Comparison of ENCODE assay signal across 16 cellular contexts in the genomic region with DNA sequence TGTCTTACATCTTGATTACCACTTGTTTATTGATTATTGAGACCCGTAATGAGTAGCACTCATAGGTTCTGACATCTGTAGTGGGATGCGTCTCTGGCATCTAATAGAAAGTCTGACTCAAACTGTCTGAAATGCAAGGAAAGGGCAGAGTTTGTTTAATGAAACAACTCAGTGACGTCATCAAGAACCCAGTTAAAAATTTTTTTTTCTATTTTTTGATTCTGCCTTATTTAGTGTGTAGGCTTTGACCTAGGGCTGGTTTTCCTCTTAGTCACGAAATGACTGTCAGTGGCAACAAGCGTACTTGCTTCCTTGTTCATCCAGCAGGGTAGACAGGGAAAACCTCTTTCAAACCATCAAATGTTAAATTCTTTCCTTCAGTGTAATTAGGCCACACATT. TPM values are rescaled to one million over a fixed set of nuclear protein-coding genes. Genes with fewer than 3 reads are reported as not detected.
A peak's percentile ranks its signal among the peaks of the same experiment; 100 is the strongest.
DNase-seq lines count a peak whose midpoint lies in the region; ATAC-seq and TF ChIP-seq lines count a peak whose summit lies in the region.
"Had no signal": no experiment of that assay in that cellular context is flagged by ENCODE, and none has a peak within 500 bp of the region (broad histone marks: within the 10 kb centered on the region; RNA-seq: fewer than 3 reads in every experiment).

No MANE protein-coding gene starts in this region.

- no peak overlapping the region for H3K4me3 ChIP-seq in Peyer's patch
- H3K4me3 ChIP-seq in left lung, result no peak overlapping the region
- no peak overlapping the region for H3K4me3 ChIP-seq in uterus

- H3K27ac Mint-ChIP-seq in CD4-positive, alpha-beta T cell, result no peak overlapping the region
- H3K27ac Mint-ChIP-seq in chondrocyte (ENCODE audit: unreplicated experiment), result peak overlapping the region; percentile 71
- H3K27ac Mint-ChIP-seq in nephron, result peak overlapping the region in 1 of 3 experiments; percentile 19
- H3K27ac Mint-ChIP-seq: activated B cell treated with CpG ODN at 0.5 μM for 24 hours, H9 had no signal

- no peak for TF ChIP-seq CTCF in CD4-positive, alpha-beta T cell (IDR thresholded peaks at IDR 0.05)
- TF ChIP-seq CTCF in chondrocyte (IDR thresholded peaks at IDR 0.05), result peak; percentile 31
- no peak for TF ChIP-seq CTCF in nephron (IDR thresholded peaks at IDR 0.05; ENCODE audit: unreplicated experiment in 3 of 3)
- TF ChIP-seq CTCF in Peyer's patch (IDR thresholded peaks at IDR 0.05), result no peak
- TF ChIP-seq CTCF in left lung (IDR thresholded peaks at IDR 0.05), result no peak
- no peak for TF ChIP-seq CTCF in uterus (IDR thresholded peaks at IDR 0.05)

- H3K4me1 ChIP-seq in Peyer's patch (no peaks in the 10 kb centered on the region), left lung (peaks cover 0 to 8% of the 10 kb centered on the region in 2 donors), uterus (no peaks in the 10 kb centered on the region)
- H3K4me1 ChIP-seq: Caco-2 had no signal

- no peaks in the 10 kb centered on the region for H3K9me3 Mint-ChIP-seq in CD4-positive, alpha-beta T cell
- H3K9me3 Mint-ChIP-seq in chondrocyte (ENCODE audit: low read depth), result no peaks in the 10 kb centered on the region
- H3K9me3 Mint-ChIP-seq in nephron, result peaks cover 11% of the 10 kb centered on the region
- H3K9me3 Mint-ChIP-seq: activated B cell treated with CpG ODN at 0.5 μM for 24 hours had no signal

- no peaks in the 10 kb centered on the region for H3K27me3 ChIP-seq in CD4-positive, alpha-beta T cell (ENCODE audit: control insufficient read depth, insufficient read depth, low read length)
- H3K27me3 ChIP-seq in Peyer's patch (no peaks in the 10 kb centered on the region), left lung (peaks cover 0 to 5% of the 10 kb centered on the region in 2 donors), uterus (no peaks in the 10 kb centered on the region)

- TF ChIP-seq POLR2A in Peyer's patch (IDR thresholded peaks at IDR 0.05) (no peak), uterus (IDR thresholded peaks at IDR 0.05) (no peak)

- no peak for ATAC-seq in CD4-positive, alpha-beta T cell (ENCODE audit: poor library complexity)
- ATAC-seq in left lung (no peak), HG03135 (IDR thresholded peaks at IDR 0.05; ENCODE audit: unreplicated experiment) (no peak)
- ATAC-seq: sciatic nerve had no signal

- H3K27ac ChIP-seq in CD4-positive, alpha-beta T cell (ENCODE audit: low read depth, low read length), result no peak overlapping the region
- H3K27ac ChIP-seq in Peyer's patch (no peak overlapping the region), left lung (no peak overlapping the region), uterus (no peak overlapping the region)
- H3K27ac ChIP-seq: KMS-11 had no signal

- CTCF ChIA-PET in CD4-positive, alpha-beta T cell (lab: Charles Lee), result interaction anchor here (0.7 kb wide), 1 partner anchor 232 kb away, joined by 3 read pairs; no protein-coding TSS in a partner anchor

- H3K4me3 Mint-ChIP-seq in CD4-positive, alpha-beta T cell, result peak overlapping the region; percentile 72
- H3K4me3 Mint-ChIP-seq in chondrocyte (ENCODE audit: unreplicated experiment), result no peak overlapping the region
- peak overlapping the region in 2 of 3 experiments; percentile 40 to 48 for H3K4me3 Mint-ChIP-seq in nephron
- H3K4me3 Mint-ChIP-seq: activated B cell treated with CpG ODN at 0.5 μM for 24 hours, H9 had no signal

- H3K36me3 ChIP-seq in Peyer's patch (no peaks in the 10 kb centered on the region), left lung (no peaks in the 10 kb centered on the region), uterus (no peaks in the 10 kb centered on the region)

- POLR2A ChIA-PET in CD4-positive, alpha-beta T cell (lab: Charles Lee), result no interaction called here

- no peaks in the 10 kb centered on the region for H3K27me3 Mint-ChIP-seq in CD4-positive, alpha-beta T cell
- H3K27me3 Mint-ChIP-seq in chondrocyte (ENCODE audit: low read depth) (no peaks in the 10 kb centered on the region), nephron (ENCODE audit: low read depth) (peaks cover 12% of the 10 kb centered on the region)
- H3K27me3 Mint-ChIP-seq: activated B cell treated with CpG ODN at 0.5 μM for 24 hours, brain had no signal

- intact Hi-C loops in CD4-positive, alpha-beta T cell (cut with DNase I, micrococcal nuclease), result loop anchor here in 1 of 2 experiments (10.0 kb wide), 1 partner anchor 922 kb away; the partner anchor contains the start of gene PDHA1
- intact Hi-C loops in left lung (cut with DNase I), result no loop called here
- intact Hi-C loops in uterus (cut with DNase I; ENCODE audit: low total_unique reads), result no loop called here

- peaks cover 18% of the 10 kb centered on the region for H3K4me1 Mint-ChIP-seq in CD4-positive, alpha-beta T cell (ENCODE audit: low read depth)
- H3K4me1 Mint-ChIP-seq in chondrocyte (ENCODE audit: low read depth), result peaks cover 26% of the 10 kb centered on the region
- peaks cover 10% of the 10 kb centered on the region for H3K4me1 Mint-ChIP-seq in nephron

- H3K9me3 ChIP-seq in CD4-positive, alpha-beta T cell (ENCODE audit: control insufficient read depth, low read length), result no peaks in the 10 kb centered on the region
- no peaks in the 10 kb centered on the region for H3K9me3 ChIP-seq in Peyer's patch
- H3K9me3 ChIP-seq in left lung, result no peaks in the 10 kb centered on the region
- no peaks in the 10 kb centered on the region for H3K9me3 ChIP-seq in uterus
- H3K9me3 ChIP-seq: Caco-2 had no signal

- no peak for DNase-seq in CD4-positive, alpha-beta T cell
- DNase-seq in LHCN-M2 (ENCODE audit: low read depth) (peak; percentile 84), chondrocyte (ENCODE audit: low spot score) (no peak), Peyer's patch (no peak), left lung (no peak), uterus (no peak)
- DNase-seq: activated B cell treated with CpG ODN at 0.5 μM for 24 hours, Caco-2, H9, NCI-H187 treated with DMSO at 0.1 percent for 48 hours, NCI-H82 had no signal

- H3K36me3 Mint-ChIP-seq in CD4-positive, alpha-beta T cell (ENCODE audit: low read depth), result peaks cover 6% of the 10 kb centered on the region
- H3K36me3 Mint-ChIP-seq in chondrocyte (ENCODE audit: low read depth) (no peaks in the 10 kb centered on the region), nephron (ENCODE audit: low read depth) (no peaks in the 10 kb centered on the region)
- H3K36me3 Mint-ChIP-seq: brain had no signal

RNA-seq across cellular contexts. Expression of gene CDKL5, which starts 3.1 kb away (rescaled TPM):
- total RNA-seq in CD4-positive, alpha-beta T cell, result 1 to 10 TPM; 2.2 to 2.4 TPM
- total RNA-seq in LHCN-M2 (2014; rRNA removed) (3.5 and 4.0 TPM in 2 replicates), chondrocyte (20.7 to 22.1 TPM (median 21.6 TPM) in 3 replicates), Peyer's patch (1 to 10 TPM; 1.4 to 3.3 (median 2.5) TPM), left lung (10 to 100 TPM; 27.1 to 37.6 TPM), uterus (10 to 100 TPM in 3 of 4 donors, 1 to 10 TPM in 1; 9.7 to 14.5 (median 13.2) TPM)
- 1.3 TPM for polyA plus RNA-seq in LHCN-M2 (2012)
